In genomic region chr5:42037379-42037932, GRCh38 we compare ENCODE assay signal across 29 cellular contexts.
"Had no signal": no experiment of that assay in that cellular context is flagged by ENCODE, and none has a peak within 500 bp of the region (broad histone marks: within the 10 kb centered on the region; RNA-seq: fewer than 3 reads in every experiment).

No MANE protein-coding gene starts in this region.

- FAIRE-seq: bronchial epithelial cell, RCC 7860, TTC549 had no signal

- ATAC-seq: activated naive CD8-positive, alpha-beta T cell treated with anti-CD3 and anti-CD28 coated beads, Interleukin-2, amount 50 U/mL, for 24 hours had no signal

- H3K4me3 ChIP-seq: PC-9, SK-N-MC had no signal

- H3K4me2 ChIP-seq: PC-9 had no signal

- H2AFZ ChIP-seq: PC-9 had no signal

- DNase-seq: activated B cell treated with CpG ODN at 0.5 μM for 24 hours; activated CD4-positive, alpha-beta memory T cell treated with anti-CD3 and anti-CD28 coated beads for 36 hours; activated CD4-positive, alpha-beta T cell treated with anti-CD3 and anti-CD28 coated beads for 4 hours; activated CD4-positive, alpha-beta T cell treated with anti-CD3 and anti-CD28 coated beads, Interleukin-2, amount 50 U/mL, for 1 hour; activated CD4-positive, CD25-positive, alpha-beta regulatory T cell treated with anti-CD3 and anti-CD28 coated beads, Interleukin-2, amount 50 U/mL, for 72 hours; activated CD8-positive, alpha-beta memory T cell treated with anti-CD3 and anti-CD28 coated beads, Interleukin-2, amount 50 U/mL, for 4 hours; activated effector memory CD4-positive, alpha-beta T cell treated with Interleukin-2 at 50 U/mL for 16 hours; activated naive CD4-positive, alpha-beta T cell treated with anti-CD3 and anti-CD28 coated beads, Interleukin-2, amount 10 ng/mL, durations not matched to agents 7 days and 5 days; activated naive CD8-positive, alpha-beta T cell treated with anti-CD3 and anti-CD28 coated beads, Interleukin-2, amount 50 U/mL, for 24 hours; activated T-cell treated with anti-CD3 and anti-CD28 coated beads for 4 hours; activated T-cell treated with anti-CD3 and anti-CD28 coated beads, Interleukin-2, amount 50 U/mL, for 48 hours; anterior cingulate cortex; caudate nucleus; cerebellar nuclear complex; Karpas-422; NCI-H1105; NCI-H1436; NCI-H1694; NCI-H2029; NCI-H2171; NCI-H510A; NCI-H526; NK-92 treated with Interleukin-12 subunit alpha and Interleukin-12 subunit beta, amount 100 ng/mL, for 24 hours; PC-9; Right ventricle myocardium superior had no signal

- H3K27ac ChIP-seq: PC-9, SK-N-MC had no signal
